8 cellular contexts compared by ENCODE assay signal in genomic region chr19:13880059-13880672, GRCh38. TPM values are rescaled to one million over a fixed set of nuclear protein-coding genes. Genes with fewer than 3 reads are reported as not detected.
DNase-seq lines count a peak whose midpoint lies in the region; ATAC-seq and TF ChIP-seq lines count a peak whose summit lies in the region.

No MANE protein-coding gene starts in this region.

- peak in 2 of 3 donors; percentile 28 to 98 for TF ChIP-seq CTCF in lower leg skin (IDR thresholded peaks at IDR 0.05)

- no peak for TF ChIP-seq POLR2A in lower leg skin (IDR thresholded peaks at IDR 0.05)

- no peak overlapping the region for H3K4me3 ChIP-seq in lower leg skin (ENCODE audit: low read depth, poor library complexity, severe bottlenecking)

- WGBS in lower leg skin, 2 donors, result 2 to 5% methylated on average over 17 to 28 of the region's 30 CpGs

- intact Hi-C loops in lower leg skin (cut with DNase I; ENCODE audit: low total_unique reads), result no loop called here

- ATAC-seq in GM19395 (IDR thresholded peaks at IDR 0.05; ENCODE audit: unreplicated experiment) (peak; percentile 77), HG03575 (IDR thresholded peaks at IDR 0.05; ENCODE audit: extremely low read depth, insufficient number of reproducible peaks, low FRiP score, unreplicated experiment) (peak; percentile 51)

- DNase-seq in CD1c-positive myeloid dendritic cell (ENCODE audit: extremely low spot score) (peak; percentile 99), NCI-H774 (lab: John Stamatoyannopoulos, UW) (peak; percentile 91), dermis microvascular lymphatic vessel endothelial cell (ENCODE audit: low read depth in 2 of 2) (peak; percentile 82 to 94), lower leg skin (ENCODE audit: low spot score in 2 of 2) (peak; percentile 97 to 100)
- peak; percentile 99 to 100 for DNase-seq in activated CD4-positive, alpha-beta T cell treated with anti-CD3 and anti-CD28 coated beads, Interleukin-2, amount 50 U/mL, for 48 hours
- DNase-seq in stimulated activated CD4-positive, alpha-beta T cell treated with anti-CD3 and anti-CD28 coated beads, Interleukin-4, amount 100 ng/mL, for 48 hours (ENCODE audit: low read depth in 2 of 2), result peak; percentile 98

RNA-seq across cellular contexts. Expression of gene NANOS3, which starts 3.2 kb away (rescaled TPM):
- total RNA-seq in dermis microvascular lymphatic vessel endothelial cell, result 0.25 TPM in 1 of 2 replicates, not detected in the other
- not detected for total RNA-seq in lower leg skin

RNA-seq across cellular contexts. Expression of gene BRME1, which starts 25.8 kb away (rescaled TPM):
- total RNA-seq in dermis microvascular lymphatic vessel endothelial cell (0.25 and 0.39 TPM in 2 replicates), lower leg skin (10 to 100 TPM in 1 of 4 donors, 1 to 10 TPM in 3; 2.3 to 11.8 (median 5.7) TPM)

RNA-seq across cellular contexts. Expression of gene CC2D1A, which starts 25.8 kb away (rescaled TPM):
- total RNA-seq in dermis microvascular lymphatic vessel endothelial cell (3.7 and 5.6 TPM in 2 replicates), lower leg skin (100 to 1,000 TPM in 1 of 4 donors, 10 to 100 TPM in 3; 48.9 to 104 (median 54.8) TPM)

RNA-seq across cellular contexts. Expression of gene PODNL1, which starts 58.1 kb away (rescaled TPM):
- total RNA-seq in dermis microvascular lymphatic vessel endothelial cell (0.25 TPM in 1 of 2 replicates, not detected in the other), lower leg skin (1 to 10 TPM; 5.2 to 8.2 (median 6.4) TPM)
